ENCODE assay signal across 8 cellular contexts in genomic region chr17:80261159-80261894, GRCh38. TPM values are rescaled to one million over a fixed set of nuclear protein-coding genes. Genes with fewer than 3 reads are reported as not detected.
DNase-seq lines count a peak whose midpoint lies in the region; ATAC-seq lines count a peak whose summit lies in the region.

No MANE protein-coding gene starts in this region.

- ATAC-seq in HG03025 (IDR thresholded peaks at IDR 0.05; ENCODE audit: low FRiP score, unreplicated experiment), result no peak
- no peak for ATAC-seq in HG02798 (IDR thresholded peaks at IDR 0.05; ENCODE audit: poor library complexity, unreplicated experiment)

- peak overlapping the region; percentile 83 for H3K4me3 ChIP-seq in GM08714 (ENCODE audit: low read length)

- peak; percentile 64 for DNase-seq in NAMALWA (ENCODE audit: low spot score)
- DNase-seq in UCSD-AML1 (lab: John Stamatoyannopoulos, UW; ENCODE audit: unreplicated experiment), result peak; percentile 59
- peak; percentile 32 for DNase-seq in cerebellum (ENCODE audit: low spot score)
- DNase-seq in kidney tubule cell (ENCODE audit: low spot score), result peak; percentile 71
- peak; percentile 68 for DNase-seq in stimulated activated CD4-positive, alpha-beta T cell treated with anti-CD3 and anti-CD28 coated beads, Interleukin-15, amount 100 ng/mL, for 24 hours

RNA-seq across cellular contexts. Expression of gene RNF213, which starts 0.7 kb away (rescaled TPM):
- 31.9 TPM for total RNA-seq in cerebellum

RNA-seq across cellular contexts. Expression of gene SLC26A11, which starts 41.1 kb away (rescaled TPM):
- total RNA-seq in cerebellum, result 10.1 TPM

RNA-seq across cellular contexts. Expression of gene SGSH, which starts 41.2 kb away (rescaled TPM):
- total RNA-seq in cerebellum, result 10.4 TPM
